1 cellular context compared by ENCODE assay signal in the genomic region with DNA sequence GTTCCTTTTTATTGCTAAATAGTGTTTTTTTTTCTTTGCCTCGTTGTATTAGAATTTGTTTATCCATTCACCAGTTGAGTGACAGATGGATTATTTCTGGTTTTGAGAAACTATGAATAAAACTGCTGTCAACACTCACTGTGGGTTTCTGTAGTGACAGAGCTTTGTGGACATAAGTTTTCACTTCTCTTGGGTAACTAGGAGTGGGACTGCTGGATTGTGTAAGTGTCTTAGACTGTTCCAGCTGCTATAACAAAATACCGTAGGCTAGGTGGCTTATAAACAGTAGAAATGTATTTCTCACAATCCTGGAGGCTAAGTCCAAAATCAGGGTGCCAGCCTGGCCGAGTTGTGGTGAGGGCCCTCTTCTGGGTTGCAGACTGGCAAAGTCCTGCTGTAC.
TF ChIP-seq lines count a peak whose summit lies in the region.

No MANE protein-coding gene starts in this region.

TF ChIP-seq in IMR-90, 13 proteins besides CTCF, POLR2A, EP300 and RAD21:
- no peak for TF ChIP-seq RFX5 (IDR thresholded peaks at IDR 0.05; ENCODE audit: low read depth, low read length)
- TF ChIP-seq, protein P1, sequence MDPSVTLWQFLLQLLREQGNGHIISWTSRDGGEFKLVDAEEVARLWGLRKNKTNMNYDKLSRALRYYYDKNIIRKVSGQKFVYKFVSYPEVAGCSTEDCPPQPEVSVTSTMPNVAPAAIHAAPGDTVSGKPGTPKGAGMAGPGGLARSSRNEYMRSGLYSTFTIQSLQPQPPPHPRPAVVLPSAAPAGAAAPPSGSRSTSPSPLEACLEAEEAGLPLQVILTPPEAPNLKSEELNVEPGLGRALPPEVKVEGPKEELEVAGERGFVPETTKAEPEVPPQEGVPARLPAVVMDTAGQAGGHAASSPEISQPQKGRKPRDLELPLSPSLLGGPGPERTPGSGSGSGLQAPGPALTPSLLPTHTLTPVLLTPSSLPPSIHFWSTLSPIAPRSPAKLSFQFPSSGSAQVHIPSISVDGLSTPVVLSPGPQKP (IDR thresholded peaks at IDR 0.05; ENCODE audit: borderline replicate concordance, low read depth, low read length): no peak
- TF ChIP-seq BHLHE40 (IDR thresholded peaks at IDR 0.05; ENCODE audit: low read depth, low read length): no peak
- TF ChIP-seq FOS (IDR thresholded peaks at IDR 0.05; ENCODE audit: low read depth, low read length): no peak
- no peak for TF ChIP-seq MAFK (IDR thresholded peaks at IDR 0.05; ENCODE audit: low read depth, low read length)
- TF ChIP-seq CHD1 (IDR thresholded peaks at IDR 0.05; ENCODE audit: low read depth, low read length): no peak
- no peak for TF ChIP-seq SMC3 (IDR thresholded peaks at IDR 0.05; ENCODE audit: low read depth, low read length)
- TF ChIP-seq, protein P2, sequence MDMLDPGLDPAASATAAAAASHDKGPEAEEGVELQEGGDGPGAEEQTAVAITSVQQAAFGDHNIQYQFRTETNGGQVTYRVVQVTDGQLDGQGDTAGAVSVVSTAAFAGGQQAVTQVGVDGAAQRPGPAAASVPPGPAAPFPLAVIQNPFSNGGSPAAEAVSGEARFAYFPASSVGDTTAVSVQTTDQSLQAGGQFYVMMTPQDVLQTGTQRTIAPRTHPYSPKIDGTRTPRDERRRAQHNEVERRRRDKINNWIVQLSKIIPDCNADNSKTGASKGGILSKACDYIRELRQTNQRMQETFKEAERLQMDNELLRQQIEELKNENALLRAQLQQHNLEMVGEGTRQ (IDR thresholded peaks at IDR 0.05; ENCODE audit: low read depth, low read length): no peak
- TF ChIP-seq RCOR1 (IDR thresholded peaks at IDR 0.05; ENCODE audit: insufficient replicate concordance, low read length): no peak
- TF ChIP-seq NFE2L2 (IDR thresholded peaks at IDR 0.05; ENCODE audit: low read depth, low read length): no peak
- no peak for TF ChIP-seq MXI1 (IDR thresholded peaks at IDR 0.05; ENCODE audit: borderline replicate concordance, low read depth, low read length)
- no peak for TF ChIP-seq CEBPB (IDR thresholded peaks at IDR 0.05; ENCODE audit: low read depth, low read length)
- TF ChIP-seq MAZ (IDR thresholded peaks at IDR 0.05; ENCODE audit: borderline replicate concordance, low read depth, low read length): no peak
